ENCODE assay signal across 30 cellular contexts in the genomic region with DNA sequence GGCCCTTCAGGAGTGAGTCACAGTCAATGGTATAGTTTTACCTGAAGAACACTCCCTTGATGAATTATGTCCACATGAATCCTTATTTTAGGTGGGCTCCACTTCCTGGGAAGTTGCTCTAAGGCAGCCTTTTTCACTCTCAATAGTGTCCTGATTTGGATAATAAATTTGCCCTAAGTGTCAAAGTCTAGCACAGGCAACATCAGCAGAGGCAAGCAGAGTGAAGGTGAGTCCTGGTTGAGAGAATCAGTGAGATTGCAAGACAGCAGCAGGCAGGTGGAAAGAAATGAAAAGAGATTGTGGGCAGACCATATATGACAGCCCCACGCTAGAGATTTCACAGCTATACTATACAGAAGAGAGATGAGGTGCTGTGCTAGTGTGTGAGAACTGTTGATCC.
"Had no signal": no experiment of that assay in that cellular context is flagged by ENCODE, and none has a peak within 500 bp of the region (broad histone marks: within the 10 kb centered on the region; RNA-seq: fewer than 3 reads in every experiment).

No MANE protein-coding gene starts in this region.

- H3K4me1 ChIP-seq: ascending aorta had no signal

- H3K27ac ChIP-seq: ascending aorta, cardiac muscle cell, VCaP had no signal

- FAIRE-seq: bronchial epithelial cell, TTC549 had no signal

- ATAC-seq: activated CD8-positive, alpha-beta memory T cell treated with anti-CD3 and anti-CD28 coated beads, Interleukin-2, amount 10 ng/mL, durations not matched to agents 7 days and 5 days; activated CD8-positive, alpha-beta T cell treated with anti-CD3 and anti-CD28 coated beads, Interleukin-2, amount 10 ng/mL, durations not matched to agents 7 days and 5 days; activated naive CD8-positive, alpha-beta T cell treated with anti-CD3 and anti-CD28 coated beads, Interleukin-2, amount 50 U/mL, for 24 hours had no signal

- H3K9me3 ChIP-seq: ascending aorta had no signal

- H3K36me3 ChIP-seq: ascending aorta, cardiac muscle cell had no signal

- DNase-seq: activated B cell treated with CpG ODN at 0.5 μM for 24 hours; activated CD4-positive, alpha-beta memory T cell treated with anti-CD3 and anti-CD28 coated beads, Interleukin-2, amount 10 ng/mL, durations not matched to agents 7 days and 5 days; activated CD4-positive, alpha-beta T cell treated with anti-CD3 and anti-CD28 coated beads for 48 hours; activated CD4-positive, alpha-beta T cell treated with anti-CD3 and anti-CD28 coated beads, Interleukin-2, amount 10 ng/mL, durations not matched to agents 7 days and 5 days; activated CD4-positive, alpha-beta T cell treated with anti-CD3 and anti-CD28 coated beads, Interleukin-2, amount 50 U/mL, for 48 hours; activated CD4-positive, CD25-positive, alpha-beta regulatory T cell treated with anti-CD3 and anti-CD28 coated beads, Interleukin-2, amount 50 U/mL, for 72 hours; activated CD8-positive, alpha-beta memory T cell treated with anti-CD3 and anti-CD28 coated beads for 24 hours; activated CD8-positive, alpha-beta memory T cell treated with anti-CD3 and anti-CD28 coated beads, Interleukin-2, amount 10 ng/mL, durations not matched to agents 7 days and 5 days; activated CD8-positive, alpha-beta memory T cell treated with anti-CD3 and anti-CD28 coated beads, Interleukin-2, amount 50 U/mL, for 48 hours; activated CD8-positive, alpha-beta T cell treated with anti-CD3 and anti-CD28 coated beads, Interleukin-2, amount 10 ng/mL, durations not matched to agents 7 days and 5 days; activated effector memory CD4-positive, alpha-beta T cell treated with Interleukin-2 at 50 U/mL for 16 hours; activated gamma-delta T cell; activated naive CD4-positive, alpha-beta T cell treated with anti-CD3 and anti-CD28 coated beads, Interleukin-2, amount 10 ng/mL, durations not matched to agents 7 days and 5 days; activated naive CD4-positive, alpha-beta T cell treated with Interleukin-2 at 50 U/mL for 16 hours; activated naive CD8-positive, alpha-beta T cell treated with anti-CD3 and anti-CD28 coated beads, Interleukin-2, amount 10 ng/mL, durations not matched to agents 7 days and 5 days; activated naive CD8-positive, alpha-beta T cell treated with anti-CD3 and anti-CD28 coated beads, Interleukin-2, amount 50 U/mL, for 24 hours; activated T-cell treated with anti-CD3 and anti-CD28 coated beads, Interleukin-2, amount 50 U/mL, for 24 hours; activated T-cell treated with anti-CD3 and anti-CD28 coated beads, Interleukin-2, amount 50 U/mL, for 48 hours; amygdala; anterior cingulate cortex; caudate nucleus; cerebellar nuclear complex; T-helper 1 cell; T-helper 2 cell; T-helper 9 cell had no signal

- H3K27me3 ChIP-seq: ascending aorta, cardiac muscle cell had no signal

- H3K4me3 ChIP-seq: ascending aorta, cardiac muscle cell had no signal
